In genomic region chr7:150790416-150791075, GRCh38 we compare ENCODE assay signal across 30 cellular contexts. TPM values are rescaled to one million over a fixed set of nuclear protein-coding genes. Genes with fewer than 3 reads are reported as not detected.
"Had no signal": no experiment of that assay in that cellular context is flagged by ENCODE, and none has a peak within 500 bp of the region (broad histone marks: within the 10 kb centered on the region; RNA-seq: fewer than 3 reads in every experiment).

No MANE protein-coding gene starts in this region.

- H3K4me3 Mint-ChIP-seq: endodermal cell; naive thymus-derived CD8-positive, alpha-beta T cell; nephron progenitor cell; stimulated activated naive CD8-positive, alpha-beta T cell treated with anti-CD3 and anti-CD28 coated beads, Interleukin-15, amount 100 ng/mL, for 72 hours; type B pancreatic cell had no signal

- H3K36me3 ChIP-seq: ovary, thyroid gland had no signal

- H3K4me1 ChIP-seq: foreskin keratinocyte, psoas muscle had no signal

- H3K4me3 ChIP-seq: esophagus muscularis mucosa, gastroesophageal sphincter, heart left ventricle, hepatocyte, left ventricle myocardium inferior, lower lobe of right lung, ovary, psoas muscle, smooth muscle cell, thyroid gland had no signal

- H3K27ac ChIP-seq: esophagus muscularis mucosa, foreskin keratinocyte, gastroesophageal sphincter, hepatocyte, left ventricle myocardium inferior, lower lobe of right lung, ovary, psoas muscle, thyroid gland had no signal

- DNase-seq: cerebellar nuclear complex; effector CD8-positive, alpha-beta T cell; endodermal cell; foreskin keratinocyte; heart left ventricle; kidney; left ventricle myocardium inferior; lower lobe of right lung; naive thymus-derived CD8-positive, alpha-beta T cell; nephron progenitor cell; occipital lobe; ovary; psoas muscle; stimulated activated CD4-positive, alpha-beta T cell treated with anti-CD3 and anti-CD28 coated beads, Interleukin-12 subunit alpha, Interleukin-12 subunit beta, amount 100 ng/mL, for 4 hours; stimulated activated CD4-positive, alpha-beta T cell treated with anti-CD3 and anti-CD28 coated beads, Interleukin-1b, Interleukin-23, amount 100 ng/mL, for 48 hours; stimulated activated CD4-positive, alpha-beta T cell treated with anti-CD3 and anti-CD28 coated beads, Interleukin-4, amount 100 ng/mL, for 1 hour; stimulated activated CD8-positive, alpha-beta memory T cell treated with anti-CD3 and anti-CD28 coated beads, Interleukin-4, amount 100 ng/mL, for 48 hours; stimulated activated naive CD4-positive, alpha-beta T cell; stimulated activated naive CD8-positive, alpha-beta T cell treated with anti-CD3 and anti-CD28 coated beads, Interleukin-15, amount 100 ng/mL, for 72 hours; thyroid gland had no signal

- H3K9me3 Mint-ChIP-seq: endodermal cell; nephron progenitor cell; stimulated activated naive CD8-positive, alpha-beta T cell treated with anti-CD3 and anti-CD28 coated beads, Interleukin-15, amount 100 ng/mL, for 72 hours; type B pancreatic cell had no signal

- H3K4me1 Mint-ChIP-seq: endodermal cell had no signal

- H3K36me3 Mint-ChIP-seq: naive thymus-derived CD8-positive, alpha-beta T cell; type B pancreatic cell had no signal

- H3K27me3 ChIP-seq: foreskin keratinocyte, heart left ventricle, hepatocyte, ovary, thyroid gland had no signal

- H2AFZ ChIP-seq: hepatocyte had no signal

- H3K27ac Mint-ChIP-seq: endodermal cell; naive thymus-derived CD8-positive, alpha-beta T cell; nephron progenitor cell; stimulated activated naive CD8-positive, alpha-beta T cell treated with anti-CD3 and anti-CD28 coated beads, Interleukin-15, amount 100 ng/mL, for 72 hours; type B pancreatic cell had no signal

- H3K79me2 ChIP-seq: hepatocyte had no signal

- H3K4me2 ChIP-seq: hepatocyte, smooth muscle cell had no signal

- H3K9me3 ChIP-seq: esophagus muscularis mucosa, heart left ventricle, left ventricle myocardium inferior, lower lobe of right lung, ovary, psoas muscle, thyroid gland had no signal

- ATAC-seq: foreskin keratinocyte; gastroesophageal sphincter; heart left ventricle; lower lobe of right lung; naive thymus-derived CD8-positive, alpha-beta T cell; psoas muscle; sciatic nerve; stimulated activated naive CD8-positive, alpha-beta T cell treated with anti-CD3 and anti-CD28 coated beads, Interleukin-15, amount 100 ng/mL, for 72 hours had no signal

RNA-seq across cellular contexts. Expression of gene TMEM176B, which starts 9.6 kb away (rescaled TPM):
- total RNA-seq: endothelial cell of umbilical vein; foreskin keratinocyte; myocyte; naive thymus-derived CD8-positive, alpha-beta T cell had no signal
- polyA plus RNA-seq: foreskin keratinocyte had no signal

RNA-seq across cellular contexts. Expression of gene TMEM176A, which starts 10.0 kb away (rescaled TPM):
- total RNA-seq: endodermal cell, endothelial cell of umbilical vein, foreskin keratinocyte, myocyte had no signal
- polyA plus RNA-seq: endothelial cell of umbilical vein, foreskin keratinocyte had no signal

RNA-seq across cellular contexts. Expression of gene GIMAP5, which starts 53.3 kb away (rescaled TPM):
- total RNA-seq: endodermal cell, epithelial cell of proximal tubule, fibroblast of lung, foreskin keratinocyte, myocyte, smooth muscle cell had no signal
- polyA plus RNA-seq: fibroblast of lung, foreskin keratinocyte, smooth muscle cell had no signal
